25 cellular contexts compared by ENCODE assay signal in the genomic region with DNA sequence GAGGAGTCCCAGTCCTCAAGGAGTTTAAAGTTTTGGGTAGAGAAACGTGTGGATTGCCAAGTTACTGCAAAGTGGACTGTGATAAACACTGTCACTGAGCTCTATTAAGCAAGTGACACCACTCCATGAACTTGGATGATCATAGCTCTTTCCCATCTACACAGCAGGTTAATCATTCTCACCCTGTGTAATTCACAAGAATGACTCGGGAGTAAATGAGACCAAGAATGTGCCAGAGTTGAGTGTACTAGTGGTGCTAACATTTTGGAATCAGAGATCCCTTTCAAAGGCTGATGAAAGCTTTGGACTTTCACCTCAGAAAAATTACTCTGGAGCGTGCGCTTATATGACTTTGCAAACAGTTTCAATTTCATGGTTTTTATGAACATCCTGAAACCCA.
DNase-seq lines count a peak whose midpoint lies in the region; ATAC-seq and TF ChIP-seq lines count a peak whose summit lies in the region.
"Had no signal": no experiment of that assay in that cellular context is flagged by ENCODE, and none has a peak within 500 bp of the region (broad histone marks: within the 10 kb centered on the region; RNA-seq: fewer than 3 reads in every experiment).

No MANE protein-coding gene starts in this region.

- no peak for DNase-seq in CD8-positive, alpha-beta T cell
- DNase-seq in SJCRH30 (peak in 1 of 2 experiments; percentile 59), left cardiac atrium (no peak), psoas muscle (no peak), amygdala (lab: John Stamatoyannopoulos, UW) (no peak), posterior vena cava (ENCODE audit: low spot score) (no peak)
- DNase-seq in activated CD4-positive, alpha-beta memory T cell treated with anti-CD3 and anti-CD28 coated beads for 36 hours, result no peak
- DNase-seq in stimulated activated CD4-positive, alpha-beta T cell treated with anti-CD3 and anti-CD28 coated beads, Interleukin-4, amount 100 ng/mL, for 1 hour, result no peak
- DNase-seq: activated gamma-delta T cell treated with Interleukin-2 at 50 U/mL for 16 hours; activated T-cell treated with anti-CD3 and anti-CD28 coated beads for 4 hours; caudate nucleus; dermis blood vessel endothelial cell; DMS79; HFFc6; lower lobe of right lung; mucosa of descending colon; NCI-H1417; SK-N-SH; stimulated activated CD4-positive, alpha-beta T cell treated with anti-CD3 and anti-CD28 coated beads, Interleukin-2, amount 100 ng/mL, for 48 hours; stimulated activated naive CD8-positive, alpha-beta T cell treated with anti-CD3 and anti-CD28 coated beads, Interleukin-15, Interleukin-2, amounts not matched to agents 100 U/mL and 50 U/mL, for 24 hours; T-helper 9 cell; thyroid gland had no signal

- peak overlapping the region; percentile 22 for H3K4me3 Mint-ChIP-seq in CD8-positive, alpha-beta T cell
- no peak overlapping the region for H3K4me3 Mint-ChIP-seq in activated CD4-positive, alpha-beta memory T cell treated with anti-CD3 and anti-CD28 coated beads for 36 hours
- H3K4me3 Mint-ChIP-seq: HFFc6, neural crest cell, WTC11 had no signal

- CTCF ChIA-PET in CD8-positive, alpha-beta T cell (lab: Charles Lee), result no interaction called here
- CTCF ChIA-PET in activated CD4-positive, alpha-beta memory T cell treated with anti-CD3 and anti-CD28 coated beads for 36 hours (lab: Charles Lee), result no interaction called here

- H3K27ac ChIP-seq in CD8-positive, alpha-beta T cell (ENCODE audit: low read depth, low read length), result no peak overlapping the region
- H3K27ac ChIP-seq in SJCRH30 (peak overlapping the region; percentile 98), psoas muscle (peak overlapping the region; percentile 94)
- H3K27ac ChIP-seq: HL-60, lower lobe of right lung, thyroid gland had no signal

- no peak for ATAC-seq in CD8-positive, alpha-beta T cell
- ATAC-seq in left cardiac atrium (peak; percentile 42 to 76), psoas muscle (peak; percentile 66 to 79 (median 72))
- ATAC-seq: mucosa of descending colon had no signal

- POLR2A ChIA-PET in CD8-positive, alpha-beta T cell (lab: Charles Lee), result no interaction called here
- POLR2A ChIA-PET in activated CD4-positive, alpha-beta memory T cell treated with anti-CD3 and anti-CD28 coated beads for 36 hours (lab: Charles Lee), result no interaction called here

- no peaks in the 10 kb centered on the region for H3K36me3 Mint-ChIP-seq in CD8-positive, alpha-beta T cell
- H3K36me3 Mint-ChIP-seq in activated CD4-positive, alpha-beta memory T cell treated with anti-CD3 and anti-CD28 coated beads for 36 hours, result no peaks in the 10 kb centered on the region
- H3K36me3 Mint-ChIP-seq: WTC11 had no signal

- H3K27me3 Mint-ChIP-seq in CD8-positive, alpha-beta T cell (ENCODE audit: low read depth), result no peaks in the 10 kb centered on the region
- no peaks in the 10 kb centered on the region for H3K27me3 Mint-ChIP-seq in activated CD4-positive, alpha-beta memory T cell treated with anti-CD3 and anti-CD28 coated beads for 36 hours

- no peak for TF ChIP-seq CTCF in CD8-positive, alpha-beta T cell (IDR thresholded peaks at IDR 0.05)
- no peak for TF ChIP-seq CTCF in psoas muscle (IDR thresholded peaks at IDR 0.05)

- peaks cover 25% of the 10 kb centered on the region for H3K4me1 ChIP-seq in CD8-positive, alpha-beta T cell (ENCODE audit: insufficient read depth, low read length)
- H3K4me1 ChIP-seq in SJCRH30 (peaks cover 34% of the 10 kb centered on the region), psoas muscle (peaks cover 77% of the 10 kb centered on the region)
- H3K4me1 ChIP-seq: lower lobe of right lung, thyroid gland had no signal

- no peak overlapping the region for H3K4me3 ChIP-seq in CD8-positive, alpha-beta T cell (ENCODE audit: low read depth, low read length)
- H3K4me3 ChIP-seq in SJCRH30, result peak overlapping the region; percentile 42
- peak overlapping the region; percentile 54 for H3K4me3 ChIP-seq in psoas muscle
- H3K4me3 ChIP-seq: lower lobe of right lung, mucosa of descending colon, thyroid gland had no signal

- intact Hi-C loops in CD8-positive, alpha-beta T cell (cut with DNase I, micrococcal nuclease), result no loop called here
- intact Hi-C loops in left cardiac atrium (cut with DNase I) (no loop called here), psoas muscle (cut with DNase I) (loop anchor here in 1 of 2 donors (5.0 kb wide), 1 partner anchor 37 kb away; no protein-coding TSS in a partner anchor), posterior vena cava (cut with DNase I) (no loop called here)
- intact Hi-C loops in activated CD4-positive, alpha-beta memory T cell treated with anti-CD3 and anti-CD28 coated beads for 36 hours (cut with micrococcal nuclease), result loop anchor here (1.0 kb wide), 1 partner anchor 107 kb away; no protein-coding TSS in a partner anchor

- no peaks in the 10 kb centered on the region for H3K9me3 Mint-ChIP-seq in CD8-positive, alpha-beta T cell
- no peaks in the 10 kb centered on the region for H3K9me3 Mint-ChIP-seq in activated CD4-positive, alpha-beta memory T cell treated with anti-CD3 and anti-CD28 coated beads for 36 hours
- H3K9me3 Mint-ChIP-seq: HFFc6, neural crest cell, WTC11 had no signal

- H3K9me3 ChIP-seq in CD8-positive, alpha-beta T cell (ENCODE audit: low read length), result no peaks in the 10 kb centered on the region
- H3K9me3 ChIP-seq in SJCRH30 (replicated peaks) (no peaks in the 10 kb centered on the region), psoas muscle (no peaks in the 10 kb centered on the region)
- H3K9me3 ChIP-seq: lower lobe of right lung, mucosa of descending colon, SK-N-SH, thyroid gland had no signal

- no peaks in the 10 kb centered on the region for H3K36me3 ChIP-seq in CD8-positive, alpha-beta T cell (ENCODE audit: insufficient read depth, low read length)
- H3K36me3 ChIP-seq in SJCRH30 (no peaks in the 10 kb centered on the region), psoas muscle (ENCODE audit: insufficient read depth in 1 of 2, low read depth in 1 of 2) (no peaks in the 10 kb centered on the region)
- H3K36me3 ChIP-seq: lower lobe of right lung, thyroid gland had no signal

- no peak overlapping the region for H3K27ac Mint-ChIP-seq in CD8-positive, alpha-beta T cell
- H3K27ac Mint-ChIP-seq in activated CD4-positive, alpha-beta memory T cell treated with anti-CD3 and anti-CD28 coated beads for 36 hours, result no peak overlapping the region
- H3K27ac Mint-ChIP-seq: HFFc6, WTC11 had no signal

- WGBS in psoas muscle, 3 donors, result 26 to 41% (median 32%) methylated on average over 4 of the region's 4 CpGs

- H3K27me3 ChIP-seq in CD8-positive, alpha-beta T cell (ENCODE audit: insufficient read depth, low read length), result no peaks in the 10 kb centered on the region
- no peaks in the 10 kb centered on the region for H3K27me3 ChIP-seq in SJCRH30
- no peaks in the 10 kb centered on the region for H3K27me3 ChIP-seq in psoas muscle (ENCODE audit: insufficient read depth in 3 of 3, low read length in 2 of 3)
- H3K27me3 ChIP-seq: thyroid gland had no signal

- peaks cover 32% of the 10 kb centered on the region for H3K4me1 Mint-ChIP-seq in CD8-positive, alpha-beta T cell (ENCODE audit: low read depth)
- H3K4me1 Mint-ChIP-seq in activated CD4-positive, alpha-beta memory T cell treated with anti-CD3 and anti-CD28 coated beads for 36 hours (ENCODE audit: low read depth), result peaks cover 37% of the 10 kb centered on the region
